ENCODE assay signal across 9 cellular contexts in the genomic region with DNA sequence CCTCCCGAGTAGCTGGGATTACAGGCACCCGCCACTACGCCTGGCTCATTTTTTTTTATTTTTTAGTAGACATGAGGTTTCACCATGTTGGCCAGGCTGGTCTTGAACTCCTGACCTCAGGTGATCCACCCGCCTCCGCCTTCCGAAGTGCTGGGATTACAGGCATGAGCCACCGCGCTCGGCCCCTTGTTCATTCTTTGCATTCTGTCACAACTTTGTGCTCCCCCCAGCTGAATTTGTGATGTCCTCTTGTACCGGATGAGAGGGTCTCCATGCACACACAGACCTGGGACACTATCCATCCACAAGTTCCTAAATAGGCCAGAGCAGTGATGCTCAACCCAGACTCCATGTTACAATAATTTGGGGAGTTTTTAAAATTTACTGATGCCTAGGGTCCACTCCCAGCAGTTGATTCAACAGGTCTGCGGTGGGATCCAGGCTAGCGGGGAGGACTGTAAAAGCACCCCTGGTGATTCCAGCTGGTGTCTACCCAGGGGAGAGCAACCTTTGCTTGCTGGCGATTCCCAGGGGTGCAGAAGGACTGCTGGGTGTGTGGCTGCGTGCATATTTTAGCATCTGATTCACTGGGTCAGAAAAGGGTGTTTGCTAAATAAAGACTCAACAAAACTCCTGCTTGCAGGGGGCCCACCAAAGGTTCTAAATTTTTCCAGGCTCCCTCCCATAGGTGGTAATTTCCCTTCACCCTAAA. TPM values are rescaled to one million over a fixed set of nuclear protein-coding genes. Genes with fewer than 3 reads are reported as not detected.
DNase-seq lines count a peak whose midpoint lies in the region; ATAC-seq, FAIRE-seq and TF ChIP-seq lines count a peak whose summit lies in the region.
"Had no signal": no experiment of that assay in that cellular context is flagged by ENCODE, and none has a peak within 500 bp of the region (broad histone marks: within the 10 kb centered on the region; RNA-seq: fewer than 3 reads in every experiment).

No MANE protein-coding gene starts in this region.

- peaks cover 17 to 20% of the 10 kb centered on the region in 2 donors for H3K36me3 Mint-ChIP-seq in activated T-cell treated with anti-CD3 and anti-CD28 coated beads, Interleukin-2, amount 50 U/mL, for 72 hours (ENCODE audit: insufficient read depth in 2 of 2)
- peaks cover 40 to 44% of the 10 kb centered on the region in 2 donors for H3K36me3 Mint-ChIP-seq in activated naive CD4-positive, alpha-beta T cell treated with anti-CD3 and anti-CD28 coated beads, Interleukin-2, amount 50 U/mL, for 72 hours

- 71% methylated on average over 14 of the region's 14 CpGs for WGBS in thymus

- no TSS peak for BruUV-seq in PC-9 (replicated peaks; lab: Mats Ljungman, UMichigan)

- peak overlapping the region; percentile 97 for H3K27ac Mint-ChIP-seq in activated T-cell treated with anti-CD3 and anti-CD28 coated beads, Interleukin-2, amount 50 U/mL, for 72 hours
- H3K27ac Mint-ChIP-seq in activated naive CD4-positive, alpha-beta T cell treated with anti-CD3 and anti-CD28 coated beads, Interleukin-2, amount 50 U/mL, for 72 hours: peak overlapping the region; percentile 88 to 94

- no peaks in the 10 kb centered on the region for H3K9me3 Mint-ChIP-seq in activated T-cell treated with anti-CD3 and anti-CD28 coated beads, Interleukin-2, amount 50 U/mL, for 72 hours
- H3K9me3 Mint-ChIP-seq in activated naive CD4-positive, alpha-beta T cell treated with anti-CD3 and anti-CD28 coated beads, Interleukin-2, amount 50 U/mL, for 72 hours: no peaks in the 10 kb centered on the region

- H3K36me3 ChIP-seq in keratinocyte (ENCODE audit: control insufficient read depth in 2 of 2, extremely low read depth in 1 of 2, insufficient read depth in 2 of 2, low read length in 2 of 2) (peaks cover 1% of the 10 kb centered on the region in 2 experiments), thymus (ENCODE audit: control insufficient read depth, insufficient read depth) (no peaks in the 10 kb centered on the region), PC-9 (ENCODE audit: low read depth) (no peaks in the 10 kb centered on the region)

- H3K27me3 Mint-ChIP-seq in activated T-cell treated with anti-CD3 and anti-CD28 coated beads, Interleukin-2, amount 50 U/mL, for 72 hours (ENCODE audit: low read depth): no peaks in the 10 kb centered on the region

- dilution Hi-C loops in keratinocyte (cut with MboI; ENCODE audit: extremely low pct_ligation_motif_present, low sequenced_read_pairs): no loop called here

- peaks cover 35% of the 10 kb centered on the region; the same call in 1 of the 2 replicates for H3F3A ChIP-seq in PC-9 (ENCODE audit: insufficient read depth, low read depth)

- peak overlapping the region; percentile 86 to 92 for H3K4me3 Mint-ChIP-seq in activated T-cell treated with anti-CD3 and anti-CD28 coated beads, Interleukin-2, amount 50 U/mL, for 72 hours

- H3K27me3 ChIP-seq in keratinocyte (ENCODE audit: control insufficient read depth, extremely low read depth, insufficient read depth, low read length) (no peaks in the 10 kb centered on the region), thymus (ENCODE audit: control insufficient read depth, insufficient read depth) (no peaks in the 10 kb centered on the region), PC-9 (ENCODE audit: insufficient read depth, low read depth) (no peaks in the 10 kb centered on the region)

- CTCF ChIA-PET in PC-9 (lab: Charles Lee): no interaction called here

- peak overlapping the region; percentile 71 for H3K9ac ChIP-seq in keratinocyte (ENCODE audit: control insufficient read depth, extremely low read depth, insufficient read depth, low read length)

- H3K9me3 ChIP-seq in keratinocyte (ENCODE audit: control insufficient read depth, low read depth, low read length) (no peaks in the 10 kb centered on the region), thymus (ENCODE audit: control insufficient read depth) (no peaks in the 10 kb centered on the region), PC-9 (ENCODE audit: insufficient read depth, low read depth) (no peaks in the 10 kb centered on the region)

- TF ChIP-seq CTCF in keratinocyte (optimal IDR thresholded peaks at IDR 0.05 in 1 of 3, IDR thresholded peaks at IDR 0.05 in 1 of 3, conservative IDR thresholded peaks at IDR 0.05 in 1 of 3; ENCODE audit: extremely low read depth in 1 of 3, insufficient read depth in 2 of 3, low read length in 3 of 3) (no peak), PC-9 (conservative IDR thresholded peaks at IDR 0.05) (no peak)

- no peaks in the 10 kb centered on the region for H3K9me2 ChIP-seq in PC-9 (ENCODE audit: insufficient read depth)

- peak overlapping the region; percentile 92 for H3K4me2 ChIP-seq in keratinocyte (ENCODE audit: control insufficient read depth, extremely low read depth, insufficient read depth, low read depth, low read length)
- no peak overlapping the region for H3K4me2 ChIP-seq in PC-9

- H2AFZ ChIP-seq in keratinocyte (ENCODE audit: control insufficient read depth, low read length) (peak overlapping the region; percentile 82), PC-9 (no peak overlapping the region)

- peaks cover 52% of the 10 kb centered on the region for H3K4me1 Mint-ChIP-seq in activated T-cell treated with anti-CD3 and anti-CD28 coated beads, Interleukin-2, amount 50 U/mL, for 72 hours (ENCODE audit: low read depth)

- DNase-seq in activated T-cell treated with anti-CD3 and anti-CD28 coated beads, Interleukin-2, amount 50 U/mL, for 72 hours: no peak
- no peak for DNase-seq in activated T-cell treated with anti-CD3 and anti-CD28 coated beads, Interleukin-2, amount 50 U/mL, for 48 hours
- DNase-seq in activated naive CD4-positive, alpha-beta T cell treated with anti-CD3 and anti-CD28 coated beads, Interleukin-2, amount 50 U/mL, for 72 hours (ENCODE audit: low spot score in 2 of 2): no peak
- DNase-seq in keratinocyte (ENCODE audit: low read depth, low spot score) (no peak), A172 (ENCODE audit: low spot score) (no peak), frontal cortex (ENCODE audit: low spot score in 2 of 2) (no peak), PC-9 (no peak)
- DNase-seq: DMS153 had no signal

- FAIRE-seq in keratinocyte (lab: Jason Lieb, UNC) (peak; percentile 5), frontal cortex (lab: Jason Lieb, UNC) (no peak)

- intact Hi-C loops in PC-9 (cut with micrococcal nuclease; ENCODE audit: unreplicated experiment): loop anchor here (5.0 kb wide), 2 partner anchors 72 to 112 kb away; a partner anchor contains a TSS

- no peak for ATAC-seq in activated T-cell treated with anti-CD3 and anti-CD28 coated beads, Interleukin-2, amount 50 U/mL, for 72 hours (replicated peaks in 1 of 2)
- no peak for ATAC-seq in activated naive CD4-positive, alpha-beta T cell treated with anti-CD3 and anti-CD28 coated beads, Interleukin-2, amount 50 U/mL, for 72 hours

- H3K79me2 ChIP-seq in keratinocyte (ENCODE audit: control insufficient read depth, insufficient read depth, low read length) (peaks cover 29% of the 10 kb centered on the region), PC-9 (ENCODE audit: low read depth) (peaks cover 25% of the 10 kb centered on the region)

- H3K9me1 ChIP-seq in keratinocyte (ENCODE audit: control insufficient read depth, extremely low read depth, insufficient read depth, low read length): no peaks in the 10 kb centered on the region

- H4K20me1 ChIP-seq in keratinocyte (ENCODE audit: control insufficient read depth, extremely low read depth, insufficient read depth, low read length): no peaks in the 10 kb centered on the region
- H4K20me1 ChIP-seq in PC-9 (ENCODE audit: insufficient read depth): no peaks in the 10 kb centered on the region

- H3K4me3 ChIP-seq in keratinocyte (ENCODE audit: control insufficient read depth in 2 of 3, extremely low read depth in 1 of 3, insufficient read depth in 2 of 3, low read depth in 1 of 3, low read length in 3 of 3) (peak overlapping the region; percentile 44 to 74 (median 69)), thymus (ENCODE audit: low read length) (peak overlapping the region; percentile 31), PC-9 (no peak overlapping the region)

- POLR2A ChIA-PET in PC-9 (lab: Charles Lee; ENCODE audit: unreplicated experiment): no interaction called here

- H3K27ac ChIP-seq in keratinocyte (ENCODE audit: control insufficient read depth, insufficient read depth, low read length) (peak overlapping the region; percentile 61), thymus (ENCODE audit: low read depth) (no peak overlapping the region), PC-9 (no peak overlapping the region)

- H3K4me1 ChIP-seq in keratinocyte (ENCODE audit: control insufficient read depth, extremely low read depth, insufficient read depth, low read length) (peaks cover 45% of the 10 kb centered on the region), thymus (ENCODE audit: control insufficient read depth, insufficient read depth, low read length) (peaks cover 24% of the 10 kb centered on the region), PC-9 (replicated peaks; ENCODE audit: insufficient read depth) (peaks cover 24% of the 10 kb centered on the region)

RNA-seq across cellular contexts. Expression of a gene that starts 1.0 kb away (rescaled TPM):
- 10 to 100 TPM; 51.4 to 61.6 TPM for total RNA-seq in activated T-cell treated with anti-CD3 and anti-CD28 coated beads, Interleukin-2, amount 50 U/mL, for 72 hours
- total RNA-seq in activated naive CD4-positive, alpha-beta T cell treated with anti-CD3 and anti-CD28 coated beads, Interleukin-2, amount 50 U/mL, for 72 hours: 10 to 100 TPM; 68.3 to 83.1 TPM
- 28.5 to 42.5 TPM (median 30.7 TPM) in 3 replicates for polyA plus RNA-seq in keratinocyte
- 17.7 TPM for polyA plus RNA-seq in keratinocyte (2011; ENCODE audit: low read depth)
- 22.6 and 33.6 TPM in 2 replicates for polyA plus RNA-seq in keratinocyte (2011; cell fraction: cytosol; rRNA removed)
- polyA plus RNA-seq in keratinocyte (2011; cell fraction: nucleus; rRNA removed): 38.7 and 45.7 TPM in 2 replicates
- polyA plus RNA-seq in keratinocyte (2012; ENCODE audit: low replicate concordance): 24.4 and 28.4 TPM in 2 replicates
- polyA minus RNA-seq in keratinocyte: 9.5 to 13.8 TPM (median 10.2 TPM) in 3 replicates
- polyA minus RNA-seq in keratinocyte (2011; cell fraction: cytosol; rRNA and poly(A)+ RNA removed): 20.3 TPM
- polyA minus RNA-seq in keratinocyte (2011; cell fraction: nucleus; rRNA and poly(A)+ RNA removed): 13.5 and 16.1 TPM in 2 replicates
- polyA plus RNA-seq in thymus: 40.3 TPM
- total RNA-seq in A172 (2014; rRNA removed; shearing (Covaris generic)): 12.9 and 16.9 TPM in 2 replicates
- total RNA-seq in frontal cortex: 12.6 TPM
- total RNA-seq in PC-9 (2021): 15.9 and 17.7 TPM in 2 replicates

RNA-seq across cellular contexts. Expression of a gene that starts 5.9 kb away (rescaled TPM):
- 1 to 10 TPM; 1.2 TPM for total RNA-seq in activated T-cell treated with anti-CD3 and anti-CD28 coated beads, Interleukin-2, amount 50 U/mL, for 72 hours
- 1 to 10 TPM; 1.9 to 4.1 TPM for total RNA-seq in activated naive CD4-positive, alpha-beta T cell treated with anti-CD3 and anti-CD28 coated beads, Interleukin-2, amount 50 U/mL, for 72 hours
- 0.10 to 0.21 TPM (median 0.15 TPM) in 3 replicates for polyA plus RNA-seq in keratinocyte
- not detected for polyA plus RNA-seq in keratinocyte (2011; ENCODE audit: low read depth)
- 0.05 and 0.19 TPM in 2 replicates for polyA plus RNA-seq in keratinocyte (2011; cell fraction: cytosol; rRNA removed)
- polyA plus RNA-seq in keratinocyte (2011; cell fraction: nucleus; rRNA removed): 0.40 and 0.41 TPM in 2 replicates
- polyA plus RNA-seq in keratinocyte (2012; ENCODE audit: low replicate concordance): 0.16 and 0.48 TPM in 2 replicates
- polyA minus RNA-seq in keratinocyte: not detected in 3 replicates
- polyA minus RNA-seq in keratinocyte (2011; cell fraction: cytosol; rRNA and poly(A)+ RNA removed): not detected
- not detected in 2 replicates for polyA minus RNA-seq in keratinocyte (2011; cell fraction: nucleus; rRNA and poly(A)+ RNA removed)
- 5.5 TPM for polyA plus RNA-seq in thymus
- 0.09 and 0.62 TPM in 2 replicates for total RNA-seq in A172 (2014; rRNA removed; shearing (Covaris generic))
- 3.7 TPM for total RNA-seq in frontal cortex
- 4.4 and 8.7 TPM in 2 replicates for total RNA-seq in PC-9 (2021)

RNA-seq across cellular contexts. Expression of a gene that starts 10.9 kb away (rescaled TPM):
- total RNA-seq in activated T-cell treated with anti-CD3 and anti-CD28 coated beads, Interleukin-2, amount 50 U/mL, for 72 hours: 10 to 100 TPM; 46.0 to 46.4 TPM
- 10 to 100 TPM; 42.3 to 50.7 TPM for total RNA-seq in activated naive CD4-positive, alpha-beta T cell treated with anti-CD3 and anti-CD28 coated beads, Interleukin-2, amount 50 U/mL, for 72 hours
- polyA plus RNA-seq in keratinocyte (20.6 to 30.1 TPM (median 23.3 TPM) in 3 replicates), thymus (24.5 TPM)
- 5.1 TPM for polyA plus RNA-seq in keratinocyte (2011; ENCODE audit: low read depth)
- polyA plus RNA-seq in keratinocyte (2011; cell fraction: cytosol; rRNA removed): 16.0 and 16.8 TPM in 2 replicates
- polyA plus RNA-seq in keratinocyte (2011; cell fraction: nucleus; rRNA removed): 29.4 and 32.2 TPM in 2 replicates
- 13.9 and 15.4 TPM in 2 replicates for polyA plus RNA-seq in keratinocyte (2012; ENCODE audit: low replicate concordance)
- 23.5 to 27.6 TPM (median 27.2 TPM) in 3 replicates for polyA minus RNA-seq in keratinocyte
- polyA minus RNA-seq in keratinocyte (2011; cell fraction: cytosol; rRNA and poly(A)+ RNA removed): 14.0 TPM
- 8.4 and 10.2 TPM in 2 replicates for polyA minus RNA-seq in keratinocyte (2011; cell fraction: nucleus; rRNA and poly(A)+ RNA removed)
- total RNA-seq in A172 (2014; rRNA removed; shearing (Covaris generic)): 23.1 and 24.8 TPM in 2 replicates
- total RNA-seq in frontal cortex (20.8 TPM), PC-9 (2021) (24.1 and 25.4 TPM in 2 replicates)

RNA-seq across cellular contexts. Expression of a gene that starts 11.0 kb away (rescaled TPM):
- 10 to 100 TPM; 16.1 to 17.0 TPM for total RNA-seq in activated T-cell treated with anti-CD3 and anti-CD28 coated beads, Interleukin-2, amount 50 U/mL, for 72 hours
- total RNA-seq in activated naive CD4-positive, alpha-beta T cell treated with anti-CD3 and anti-CD28 coated beads, Interleukin-2, amount 50 U/mL, for 72 hours: 10 to 100 TPM; 18.1 to 34.3 TPM
- polyA plus RNA-seq in keratinocyte (12.3 to 19.9 TPM (median 17.6 TPM) in 3 replicates), thymus (28.5 TPM)
- 1.2 TPM for polyA plus RNA-seq in keratinocyte (2011; ENCODE audit: low read depth)
- polyA plus RNA-seq in keratinocyte (2011; cell fraction: cytosol; rRNA removed): 9.7 and 15.3 TPM in 2 replicates
- polyA plus RNA-seq in keratinocyte (2011; cell fraction: nucleus; rRNA removed): 28.8 and 29.5 TPM in 2 replicates
- 8.5 and 17.4 TPM in 2 replicates for polyA plus RNA-seq in keratinocyte (2012; ENCODE audit: low replicate concordance)
- 13.1 to 28.8 TPM (median 13.5 TPM) in 3 replicates for polyA minus RNA-seq in keratinocyte
- polyA minus RNA-seq in keratinocyte (2011; cell fraction: cytosol; rRNA and poly(A)+ RNA removed): 12.7 TPM
- polyA minus RNA-seq in keratinocyte (2011; cell fraction: nucleus; rRNA and poly(A)+ RNA removed): 10.0 and 13.3 TPM in 2 replicates
- total RNA-seq in A172 (2014; rRNA removed; shearing (Covaris generic)): 46.9 and 53.7 TPM in 2 replicates
- total RNA-seq in frontal cortex (11.0 TPM), PC-9 (2021) (15.7 and 19.3 TPM in 2 replicates)

RNA-seq across cellular contexts. Expression of a gene that starts 11.6 kb away (rescaled TPM):
- 10 to 100 TPM; 16.2 to 16.8 TPM for total RNA-seq in activated T-cell treated with anti-CD3 and anti-CD28 coated beads, Interleukin-2, amount 50 U/mL, for 72 hours
- total RNA-seq in activated naive CD4-positive, alpha-beta T cell treated with anti-CD3 and anti-CD28 coated beads, Interleukin-2, amount 50 U/mL, for 72 hours: 10 to 100 TPM; 10.7 to 20.1 TPM
- 28.0 to 47.8 TPM (median 30.5 TPM) in 3 replicates for polyA plus RNA-seq in keratinocyte
- polyA plus RNA-seq in keratinocyte (2011; ENCODE audit: low read depth): 16.9 TPM
- 30.5 and 33.1 TPM in 2 replicates for polyA plus RNA-seq in keratinocyte (2011; cell fraction: cytosol; rRNA removed)
- polyA plus RNA-seq in keratinocyte (2011; cell fraction: nucleus; rRNA removed): 26.5 and 26.9 TPM in 2 replicates
- 26.0 and 26.1 TPM in 2 replicates for polyA plus RNA-seq in keratinocyte (2012; ENCODE audit: low replicate concordance)
- 15.1 to 25.8 TPM (median 20.7 TPM) in 3 replicates for polyA minus RNA-seq in keratinocyte
- 18.8 TPM for polyA minus RNA-seq in keratinocyte (2011; cell fraction: cytosol; rRNA and poly(A)+ RNA removed)
- polyA minus RNA-seq in keratinocyte (2011; cell fraction: nucleus; rRNA and poly(A)+ RNA removed): 5.8 and 9.9 TPM in 2 replicates
- polyA plus RNA-seq in thymus: 27.5 TPM
- 30.6 and 34.3 TPM in 2 replicates for total RNA-seq in A172 (2014; rRNA removed; shearing (Covaris generic))
- 16.7 TPM for total RNA-seq in frontal cortex
- total RNA-seq in PC-9 (2021): 24.7 and 28.5 TPM in 2 replicates
